Comparison of ENCODE assay signal across 1 cellular context in genomic region chr4:152771736-152772533, GRCh38.
TF ChIP-seq lines count a peak whose summit lies in the region.

No MANE protein-coding gene starts in this region.

TF ChIP-seq in SK-N-SH treated with all-trans-retinoic acid at 6 μM for 48 hours, 23 proteins besides CTCF, POLR2A, EP300 and RAD21 (continued from another document):
- TF ChIP-seq, protein P1, sequence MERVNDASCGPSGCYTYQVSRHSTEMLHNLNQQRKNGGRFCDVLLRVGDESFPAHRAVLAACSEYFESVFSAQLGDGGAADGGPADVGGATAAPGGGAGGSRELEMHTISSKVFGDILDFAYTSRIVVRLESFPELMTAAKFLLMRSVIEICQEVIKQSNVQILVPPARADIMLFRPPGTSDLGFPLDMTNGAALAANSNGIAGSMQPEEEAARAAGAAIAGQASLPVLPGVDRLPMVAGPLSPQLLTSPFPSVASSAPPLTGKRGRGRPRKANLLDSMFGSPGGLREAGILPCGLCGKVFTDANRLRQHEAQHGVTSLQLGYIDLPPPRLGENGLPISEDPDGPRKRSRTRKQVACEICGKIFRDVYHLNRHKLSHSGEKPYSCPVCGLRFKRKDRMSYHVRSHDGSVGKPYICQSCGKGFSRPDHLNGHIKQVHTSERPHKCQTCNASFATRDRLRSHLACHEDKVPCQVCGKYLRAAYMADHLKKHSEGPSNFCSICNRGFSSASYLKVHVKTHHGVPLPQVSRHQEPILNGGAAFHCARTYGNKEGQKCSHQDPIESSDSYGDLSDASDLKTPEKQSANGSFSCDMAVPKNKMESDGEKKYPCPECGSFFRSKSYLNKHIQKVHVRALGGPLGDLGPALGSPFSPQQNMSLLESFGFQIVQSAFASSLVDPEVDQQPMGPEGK (CRISPR knock-in tag; IDR thresholded peaks at IDR 0.05; ENCODE audit: borderline replicate concordance), result no peak
- TF ChIP-seq ZNF70 (CRISPR knock-in tag; IDR thresholded peaks at IDR 0.05) (no peak), TCF4 (CRISPR knock-in tag; IDR thresholded peaks at IDR 0.05; ENCODE audit: borderline replicate concordance) (no peak), RARB (CRISPR knock-in tag; IDR thresholded peaks at IDR 0.05) (no peak), CSDC2 (CRISPR knock-in tag; IDR thresholded peaks at IDR 0.05) (no peak), ZC3H10 (CRISPR knock-in tag; IDR thresholded peaks at IDR 0.05) (no peak), ESRRG (CRISPR knock-in tag; IDR thresholded peaks at IDR 0.05) (no peak), TOX (CRISPR knock-in tag; IDR thresholded peaks at IDR 0.05; ENCODE audit: borderline replicate concordance) (no peak), GLIS3 (CRISPR knock-in tag; IDR thresholded peaks at IDR 0.05) (no peak)
- TF ChIP-seq, protein P2, sequence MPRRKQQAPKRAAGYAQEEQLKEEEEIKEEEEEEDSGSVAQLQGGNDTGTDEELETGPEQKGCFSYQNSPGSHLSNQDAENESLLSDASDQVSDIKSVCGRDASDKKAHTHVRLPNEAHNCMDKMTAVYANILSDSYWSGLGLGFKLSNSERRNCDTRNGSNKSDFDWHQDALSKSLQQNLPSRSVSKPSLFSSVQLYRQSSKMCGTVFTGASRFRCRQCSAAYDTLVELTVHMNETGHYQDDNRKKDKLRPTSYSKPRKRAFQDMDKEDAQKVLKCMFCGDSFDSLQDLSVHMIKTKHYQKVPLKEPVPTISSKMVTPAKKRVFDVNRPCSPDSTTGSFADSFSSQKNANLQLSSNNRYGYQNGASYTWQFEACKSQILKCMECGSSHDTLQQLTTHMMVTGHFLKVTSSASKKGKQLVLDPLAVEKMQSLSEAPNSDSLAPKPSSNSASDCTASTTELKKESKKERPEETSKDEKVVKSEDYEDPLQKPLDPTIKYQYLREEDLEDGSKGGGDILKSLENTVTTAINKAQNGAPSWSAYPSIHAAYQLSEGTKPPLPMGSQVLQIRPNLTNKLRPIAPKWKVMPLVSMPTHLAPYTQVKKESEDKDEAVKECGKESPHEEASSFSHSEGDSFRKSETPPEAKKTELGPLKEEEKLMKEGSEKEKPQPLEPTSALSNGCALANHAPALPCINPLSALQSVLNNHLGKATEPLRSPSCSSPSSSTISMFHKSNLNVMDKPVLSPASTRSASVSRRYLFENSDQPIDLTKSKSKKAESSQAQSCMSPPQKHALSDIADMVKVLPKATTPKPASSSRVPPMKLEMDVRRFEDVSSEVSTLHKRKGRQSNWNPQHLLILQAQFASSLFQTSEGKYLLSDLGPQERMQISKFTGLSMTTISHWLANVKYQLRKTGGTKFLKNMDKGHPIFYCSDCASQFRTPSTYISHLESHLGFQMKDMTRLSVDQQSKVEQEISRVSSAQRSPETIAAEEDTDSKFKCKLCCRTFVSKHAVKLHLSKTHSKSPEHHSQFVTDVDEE (CRISPR knock-in tag; IDR thresholded peaks at IDR 0.05), result no peak
- TF ChIP-seq, protein P3, sequence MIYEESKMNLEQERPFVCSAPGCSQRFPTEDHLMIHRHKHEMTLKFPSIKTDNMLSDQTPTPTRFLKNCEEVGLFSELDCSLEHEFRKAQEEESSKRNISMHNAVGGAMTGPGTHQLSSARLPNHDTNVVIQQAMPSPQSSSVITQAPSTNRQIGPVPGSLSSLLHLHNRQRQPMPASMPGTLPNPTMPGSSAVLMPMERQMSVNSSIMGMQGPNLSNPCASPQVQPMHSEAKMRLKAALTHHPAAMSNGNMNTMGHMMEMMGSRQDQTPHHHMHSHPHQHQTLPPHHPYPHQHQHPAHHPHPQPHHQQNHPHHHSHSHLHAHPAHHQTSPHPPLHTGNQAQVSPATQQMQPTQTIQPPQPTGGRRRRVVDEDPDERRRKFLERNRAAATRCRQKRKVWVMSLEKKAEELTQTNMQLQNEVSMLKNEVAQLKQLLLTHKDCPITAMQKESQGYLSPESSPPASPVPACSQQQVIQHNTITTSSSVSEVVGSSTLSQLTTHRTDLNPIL (CRISPR knock-in tag; IDR thresholded peaks at IDR 0.05; ENCODE audit: low read depth), result no peak
